ENCODE assay signal across 8 cellular contexts in genomic region chr1:25337483-25338187, GRCh38. TPM values are rescaled to one million over a fixed set of nuclear protein-coding genes. Genes with fewer than 3 reads are reported as not detected.
DNase-seq lines count a peak whose midpoint lies in the region; ATAC-seq and TF ChIP-seq lines count a peak whose summit lies in the region.
"Not testable (repeated sequence)": the region's sequence is repeated elsewhere in the genome, so short reads cannot be mapped to it uniquely, and the experiment has no call there.

No MANE protein-coding gene starts in this region.

- H2AK5ac ChIP-seq in mesenchymal stem cell (ENCODE audit: low read length, severe bottlenecking): not testable (repeated sequence)

- H3K14ac ChIP-seq in mesenchymal stem cell (ENCODE audit: low read length in 2 of 2): peak overlapping the region in 1 of 2 experiments; percentile 75

- H3K27ac ChIP-seq in PC-9: peak overlapping the region; percentile 67; the same call in 1 of the 2 replicates
- peak overlapping the region; percentile 95 for H3K27ac ChIP-seq in mesenchymal stem cell (ENCODE audit: low read length, poor library complexity, severe bottlenecking)

- peaks cover 37% of the 10 kb centered on the region for H3K79me2 ChIP-seq in PC-9 (ENCODE audit: low read depth)

- H2AFZ ChIP-seq in PC-9; mesenchymal stem cell (ENCODE audit: low read depth, low read length): not testable (repeated sequence)

- H3K4me1 ChIP-seq in PC-9 (replicated peaks; ENCODE audit: insufficient read depth): peaks cover 17% of the 10 kb centered on the region
- H3K4me1 ChIP-seq in mesenchymal stem cell (ENCODE audit: control insufficient read depth, insufficient read depth, low read depth, low read length): not testable (repeated sequence)

- H3K36me3 ChIP-seq in PC-9 (ENCODE audit: low read depth); mesenchymal stem cell (ENCODE audit: control insufficient read depth in 1 of 2, insufficient read depth in 2 of 2, low read depth in 1 of 2, low read length in 2 of 2): not testable (repeated sequence)

- H3K4ac ChIP-seq in mesenchymal stem cell (ENCODE audit: low read depth in 1 of 2, low read length in 2 of 2): not testable (repeated sequence)

- not testable (repeated sequence) for H4K91ac ChIP-seq in mesenchymal stem cell (ENCODE audit: low read length)

- CTCF ChIA-PET in PC-9 (lab: Charles Lee): not testable (repeated sequence)

- H3K9me3 ChIP-seq in PC-9 (ENCODE audit: insufficient read depth, low read depth); mesenchymal stem cell (ENCODE audit: control insufficient read depth, low read length): not testable (repeated sequence)

- H3K4me2 ChIP-seq in PC-9 (peak overlapping the region; percentile 55), mesenchymal stem cell (ENCODE audit: low read length, poor library complexity, severe bottlenecking) (peak overlapping the region; percentile 63)

- not testable (repeated sequence) for DNase-seq in CD14-positive monocyte (ENCODE audit: low spot score); epithelial cell of esophagus (ENCODE audit: low read depth)
- DNase-seq in PC-9: peak in 1 of 2 experiments; percentile 21
- DNase-seq in activated effector memory CD4-positive, alpha-beta T cell treated with anti-CD3 and anti-CD28 coated beads, Interleukin-2, amount 50 U/mL, for 16 hours: peak; percentile 77
- peak; percentile 25 for DNase-seq in mesenchymal stem cell
- peak; percentile 19 for DNase-seq in stimulated activated CD4-positive, alpha-beta T cell treated with anti-CD3 and anti-CD28 coated beads, Interleukin-4, amount 100 ng/mL, for 24 hours

- H2BK15ac ChIP-seq in mesenchymal stem cell (ENCODE audit: low read depth, poor library complexity, severe bottlenecking): not testable (repeated sequence)

- H3K4me1 Mint-ChIP-seq in CD14-positive monocyte: peaks cover 25% of the 10 kb centered on the region

- H3K36me3 Mint-ChIP-seq in CD14-positive monocyte: peaks cover 18 to 34% of the 10 kb centered on the region in 2 donors

- POLR2A ChIA-PET in PC-9 (lab: Charles Lee; ENCODE audit: unreplicated experiment): not testable (repeated sequence)

- H3K18ac ChIP-seq in mesenchymal stem cell (ENCODE audit: low read depth in 1 of 2, low read length in 2 of 2): peak overlapping the region; percentile 43 to 93

- WGBS in mesenchymal stem cell: 0% methylated on average over 5 of the region's 39 CpGs

- ATAC-seq in GM19455 (IDR thresholded peaks at IDR 0.05; ENCODE audit: unreplicated experiment): peak; percentile 39
- ATAC-seq in HG03064 (IDR thresholded peaks at IDR 0.05; ENCODE audit: low read depth, unreplicated experiment): peak; percentile 40

- H3K4me3 ChIP-seq in PC-9: peak overlapping the region; percentile 78; the same call in 1 of the 2 replicates
- H3K4me3 ChIP-seq in epithelial cell of esophagus (ENCODE audit: low read length): peak overlapping the region; percentile 94
- H3K4me3 ChIP-seq in mesenchymal stem cell (ENCODE audit: insufficient read depth in 1 of 2, low read depth in 1 of 2, low read length in 2 of 2): peak overlapping the region; percentile 70 to 84

- H2BK120ac ChIP-seq in mesenchymal stem cell (ENCODE audit: low read depth, low read length): not testable (repeated sequence)

- not testable (repeated sequence) for H2BK12ac ChIP-seq in mesenchymal stem cell (ENCODE audit: low read length in 2 of 2)

- peak overlapping the region; percentile 84 for H2BK5ac ChIP-seq in mesenchymal stem cell (ENCODE audit: low read depth, low read length, poor library complexity, severe bottlenecking)

- H3K79me1 ChIP-seq in mesenchymal stem cell (replicated peaks; ENCODE audit: low read length, poor library complexity, severe bottlenecking): not testable (repeated sequence)

- H3K27me3 ChIP-seq in PC-9 (ENCODE audit: insufficient read depth, low read depth); mesenchymal stem cell (ENCODE audit: control insufficient read depth in 1 of 2, insufficient read depth in 1 of 2, low read length in 2 of 2): not testable (repeated sequence)

- TF ChIP-seq CTCF in CD14-positive monocyte (IDR thresholded peaks at IDR 0.05); PC-9 (conservative IDR thresholded peaks at IDR 0.05); epithelial cell of esophagus (IDR thresholded peaks at IDR 0.05; ENCODE audit: insufficient read depth, low read depth, low read length, missing control alignments): not testable (repeated sequence)

- not testable (repeated sequence) for H3F3A ChIP-seq in PC-9 (ENCODE audit: insufficient read depth, low read depth)

- not testable (repeated sequence) for H3K9me2 ChIP-seq in PC-9 (ENCODE audit: insufficient read depth)

- not testable (repeated sequence) for H3K9me3 Mint-ChIP-seq in CD14-positive monocyte

- peak overlapping the region; percentile 96 for H3K9ac ChIP-seq in mesenchymal stem cell (ENCODE audit: low read length)

- H3K27me3 Mint-ChIP-seq in CD14-positive monocyte (ENCODE audit: low read depth in 3 of 3): not testable (repeated sequence)

- H3K27ac Mint-ChIP-seq in CD14-positive monocyte: peak overlapping the region; percentile 70 to 98 (median 91)

- H3K23ac ChIP-seq in mesenchymal stem cell (ENCODE audit: low read length in 2 of 2): not testable (repeated sequence)

- H4K8ac ChIP-seq in mesenchymal stem cell (ENCODE audit: low read length): not testable (repeated sequence)

- not testable (repeated sequence) for H4K20me1 ChIP-seq in PC-9 (ENCODE audit: insufficient read depth)

- BruUV-seq in PC-9 (replicated peaks; lab: Mats Ljungman, UMichigan): TSS peak; percentile 60

- H3K4me3 Mint-ChIP-seq in CD14-positive monocyte: peak overlapping the region; percentile 69 to 88

- intact Hi-C loops in CD14-positive monocyte (cut with micrococcal nuclease): loop anchor here in 1 of 2 donors (2.0 to 5.0 kb wide), 2 partner anchors 69 to 90 kb away; partner anchors contain the start of gene RSRP1
- intact Hi-C loops in PC-9 (cut with micrococcal nuclease; ENCODE audit: unreplicated experiment): not testable (repeated sequence)

RNA-seq across cellular contexts. Expression of gene TMEM50A, which starts 0.5 kb away (rescaled TPM):
- polyA plus RNA-seq in CD14-positive monocyte: 100 to 1,000 TPM; 277 to 305 TPM
- 59.4 and 81.9 TPM in 2 replicates for total RNA-seq in PC-9 (2021)
- 142 TPM for polyA plus RNA-seq in mesenchymal stem cell (2013, experiment 1 of 2)
- polyA plus RNA-seq in mesenchymal stem cell (2013, experiment 2 of 2): 145 TPM
